In genomic region chr20:19661717-19662637, GRCh38 we compare ENCODE assay signal across 8 cellular contexts.
DNase-seq lines count a peak whose midpoint lies in the region; ATAC-seq and TF ChIP-seq lines count a peak whose summit lies in the region.

No MANE protein-coding gene starts in this region.

- no peaks in the 10 kb centered on the region for H3K4me1 Mint-ChIP-seq in HFFc6 (ENCODE audit: low read depth)
- no peaks in the 10 kb centered on the region for H3K4me1 Mint-ChIP-seq in stimulated activated effector memory CD8-positive, alpha-beta T cell treated with anti-CD3 and anti-CD28 coated beads, Interleukin-12 subunit alpha, Interleukin-12 subunit beta, amount 100 ng/mL, for 72 hours

- no peaks in the 10 kb centered on the region for H3K4me1 ChIP-seq in lower lobe of right lung

- H3K9me3 ChIP-seq in lower lobe of right lung = no peaks in the 10 kb centered on the region

- no peaks in the 10 kb centered on the region for H3K36me3 ChIP-seq in lower lobe of right lung

- ATAC-seq in lower lobe of right lung (peak; percentile 77 to 79), HG02840 (IDR thresholded peaks at IDR 0.05; ENCODE audit: low FRiP score, unreplicated experiment) (no peak)
- ATAC-seq in stimulated activated effector memory CD8-positive, alpha-beta T cell treated with anti-CD3 and anti-CD28 coated beads, Interleukin-12 subunit alpha, Interleukin-12 subunit beta, amount 100 ng/mL, for 72 hours = no peak

- no peaks in the 10 kb centered on the region for H3K27me3 ChIP-seq in lower lobe of right lung (ENCODE audit: low read depth)

- intact Hi-C loops in lower lobe of right lung (cut with DNase I) = loop anchor here (5.0 kb wide), 1 partner anchor 455 kb away; no protein-coding TSS in a partner anchor

- H3K27ac ChIP-seq in VCaP (no peak overlapping the region), lower lobe of right lung (no peak overlapping the region)

- no peaks in the 10 kb centered on the region for H3K9me3 Mint-ChIP-seq in HFFc6
- no peaks in the 10 kb centered on the region for H3K9me3 Mint-ChIP-seq in stimulated activated effector memory CD8-positive, alpha-beta T cell treated with anti-CD3 and anti-CD28 coated beads, Interleukin-12 subunit alpha, Interleukin-12 subunit beta, amount 100 ng/mL, for 72 hours

- TF ChIP-seq CTCF in HFFc6 (IDR thresholded peaks at IDR 0.05) (peak; percentile 97), VCaP (conservative IDR thresholded peaks at IDR 0.05) (peak; percentile 99), lower lobe of right lung (IDR thresholded peaks at IDR 0.05) (peak; percentile 96)

- peaks cover 48% of the 10 kb centered on the region for H3K27me3 Mint-ChIP-seq in HFFc6 (ENCODE audit: insufficient read depth)

- H3K4me3 ChIP-seq in lower lobe of right lung = no peak overlapping the region

- DNase-seq in DMS79 treated with DMSO at 0.1 percent for 48 hours (lab: John Stamatoyannopoulos, UW) (peak; percentile 72), HFFc6 (peak; percentile 65), NCI-H2227 (lab: John Stamatoyannopoulos, UW; ENCODE audit: unreplicated experiment) (peak; percentile 85), dermis microvascular lymphatic vessel endothelial cell (ENCODE audit: low read depth in 2 of 2) (peak; percentile 58 to 72), lower lobe of right lung (peak; percentile 51)
- DNase-seq in stimulated activated effector memory CD8-positive, alpha-beta T cell treated with anti-CD3 and anti-CD28 coated beads, Interleukin-12 subunit alpha, Interleukin-12 subunit beta, amount 100 ng/mL, for 72 hours (ENCODE audit: low spot score in 2 of 2) = peak; percentile 7 to 58

- H3K4me3 Mint-ChIP-seq in HFFc6 = no peak overlapping the region
- no peak overlapping the region for H3K4me3 Mint-ChIP-seq in stimulated activated effector memory CD8-positive, alpha-beta T cell treated with anti-CD3 and anti-CD28 coated beads, Interleukin-12 subunit alpha, Interleukin-12 subunit beta, amount 100 ng/mL, for 72 hours

- H3K36me3 Mint-ChIP-seq in HFFc6 (ENCODE audit: low read depth) = no peaks in the 10 kb centered on the region
- H3K36me3 Mint-ChIP-seq in stimulated activated effector memory CD8-positive, alpha-beta T cell treated with anti-CD3 and anti-CD28 coated beads, Interleukin-12 subunit alpha, Interleukin-12 subunit beta, amount 100 ng/mL, for 72 hours = no peaks in the 10 kb centered on the region

- H3K27ac Mint-ChIP-seq in HFFc6 = no peak overlapping the region
- H3K27ac Mint-ChIP-seq in stimulated activated effector memory CD8-positive, alpha-beta T cell treated with anti-CD3 and anti-CD28 coated beads, Interleukin-12 subunit alpha, Interleukin-12 subunit beta, amount 100 ng/mL, for 72 hours = no peak overlapping the region

Comparison
In these comparisons a context has a peak if more than half of its experiments do, and no peak if none do; other contexts are left out.
1. DNase-seq: peak in every context shown above with its lines; median percentile 85 in NCI-H2227; 72 in DMS79 treated with DMSO at 0.1 percent for 48 hours; 65 in HFFc6; 65 in dermis microvascular lymphatic vessel endothelial cell; 51 in lower lobe of right lung; 32 in stimulated activated effector memory CD8-positive, alpha-beta T cell treated with anti-CD3 and anti-CD28 coated beads, Interleukin-12 subunit alpha, Interleukin-12 subunit beta, amount 100 ng/mL, for 72 hours.
2. ATAC-seq: peak in lower lobe of right lung (2 of 2); none in stimulated activated effector memory CD8-positive, alpha-beta T cell treated with anti-CD3 and anti-CD28 coated beads, Interleukin-12 subunit alpha, Interleukin-12 subunit beta, amount 100 ng/mL, for 72 hours (single experiment) and HG02840 (single experiment).
3. Peak in every context shown above with its lines, with median percentiles within 50 percentile points of each other: CTCF ChIP-seq.